In genomic region chr16:48525201-48526057, GRCh38 we compare ENCODE assay signal across 19 cellular contexts.
DNase-seq lines count a peak whose midpoint lies in the region; ATAC-seq and TF ChIP-seq lines count a peak whose summit lies in the region.
"Had no signal": no experiment of that assay in that cellular context is flagged by ENCODE, and none has a peak within 500 bp of the region (broad histone marks: within the 10 kb centered on the region; RNA-seq: fewer than 3 reads in every experiment).

No MANE protein-coding gene starts in this region.

- H3K27me3 ChIP-seq in heart right ventricle (no peaks in the 10 kb centered on the region), PC-3 (ENCODE audit: low read length) (no peaks in the 10 kb centered on the region), dorsolateral prefrontal cortex (no peaks in the 10 kb centered on the region)
- H3K27me3 ChIP-seq: neural progenitor cell, transverse colon had no signal

- no peaks in the 10 kb centered on the region for H3F3A ChIP-seq in PC-3 (ENCODE audit: low read length, unreplicated experiment)

- H3K9me2 ChIP-seq in PC-3 (replicated peaks; ENCODE audit: low read length), result no peaks in the 10 kb centered on the region

- no peak overlapping the region for H3K4me2 ChIP-seq in PC-3 (ENCODE audit: low read length)
- H3K4me2 ChIP-seq: neural progenitor cell had no signal

- H3K4me3 ChIP-seq in heart right ventricle (no peak overlapping the region), PC-3 (ENCODE audit: low read length) (no peak overlapping the region), mucosa of descending colon (no peak overlapping the region), dorsolateral prefrontal cortex (no peak overlapping the region)
- H3K4me3 ChIP-seq: K562, neural progenitor cell, transverse colon had no signal

- H3K4me1 ChIP-seq in heart right ventricle (no peaks in the 10 kb centered on the region), PC-3 (ENCODE audit: insufficient read depth, low read length) (peaks cover 20% of the 10 kb centered on the region), mucosa of descending colon (ENCODE audit: low read depth) (peaks cover 4% of the 10 kb centered on the region)
- H3K4me1 ChIP-seq: neural progenitor cell had no signal

- H3K9ac ChIP-seq in PC-3 (ENCODE audit: low read length), result no peak overlapping the region
- H3K9ac ChIP-seq: neural progenitor cell had no signal

- intact Hi-C loops in cardiac septum (cut with DNase I) (no loop called here), heart right ventricle (cut with DNase I) (no loop called here), PC-3 (cut with micrococcal nuclease) (loop anchor here (2.0 to 10.0 kb wide), 4 partner anchors 71 to 173 kb away; no protein-coding TSS in a partner anchor), mucosa of descending colon (cut with DNase I, micrococcal nuclease) (no loop called here), dorsolateral prefrontal cortex (cut with DNase I) (no loop called here)

- TF ChIP-seq CTCF in heart right ventricle (IDR thresholded peaks at IDR 0.05) (no peak), PC-3 (conservative IDR thresholded peaks at IDR 0.05; ENCODE audit: low read depth, low read length) (no peak), mucosa of descending colon (IDR thresholded peaks at IDR 0.05) (no peak), dorsolateral prefrontal cortex (IDR thresholded peaks at IDR 0.05 in 54 of 56, conservative IDR thresholded peaks at IDR 0.05 in 2 of 56; ENCODE audit: low read depth in 1 of 56, partially characterized antibody in 56 of 56) (no peak)

- ATAC-seq in heart right ventricle, result no peak
- ATAC-seq in PC-3, result no peak
- peak; percentile 28 for ATAC-seq in mucosa of descending colon

- POLR2A ChIA-PET in PC-3 (lab: Charles Lee; ENCODE audit: unreplicated experiment), result no interaction called here

- DNase-seq in cardiac septum (ENCODE audit: low spot score), result peak; percentile 56
- DNase-seq in heart right ventricle, result no peak
- DNase-seq in PC-3, result no peak
- no peak for DNase-seq in mucosa of descending colon
- DNase-seq in NCI-H2227 treated with DMSO at 0.1 percent for 48 hours (lab: John Stamatoyannopoulos, UW), result no peak
- DNase-seq in activated CD4-positive, alpha-beta T cell treated with anti-CD3 and anti-CD28 coated beads for 4 hours, result no peak
- DNase-seq in dorsolateral prefrontal cortex, result no peak
- DNase-seq in hypothalamus (lab: John Stamatoyannopoulos, UW), result no peak
- DNase-seq: activated CD4-positive, alpha-beta T cell treated with anti-CD3 and anti-CD28 coated beads, Interleukin-2, amount 10 ng/mL, durations not matched to agents 7 days and 5 days; activated CD8-positive, alpha-beta memory T cell treated with anti-CD3 and anti-CD28 coated beads, Interleukin-2, amount 50 U/mL, for 4 hours; activated gamma-delta T cell treated with Interleukin-2 at 50 U/mL for 16 hours; amniotic stem cell; caudate nucleus; CD4-positive, CD25-positive, alpha-beta regulatory T cell; HCEC 1CT; SW 1271; transverse colon had no signal

- no TSS peak for BruUV-seq in PC-3 (replicated peaks; lab: Mats Ljungman, UMichigan)

- H2AFZ ChIP-seq in PC-3 (ENCODE audit: low read length), result 0 out of 2 replicates have a peak overlapping the region, but pooled peaks have one; percentile 13
- H2AFZ ChIP-seq: neural progenitor cell had no signal

- H3K79me2 ChIP-seq in PC-3 (ENCODE audit: low read length), result no peaks in the 10 kb centered on the region

- H3K36me3 ChIP-seq in heart right ventricle, result no peaks in the 10 kb centered on the region
- no peaks in the 10 kb centered on the region for H3K36me3 ChIP-seq in PC-3 (ENCODE audit: low read depth, low read length)
- no peaks in the 10 kb centered on the region for H3K36me3 ChIP-seq in mucosa of descending colon (ENCODE audit: low read depth)
- H3K36me3 ChIP-seq: neural progenitor cell, transverse colon had no signal

- CTCF ChIA-PET in PC-3 (lab: Charles Lee), result no interaction called here

- no peak overlapping the region for H3K27ac ChIP-seq in heart right ventricle
- no peak overlapping the region for H3K27ac ChIP-seq in PC-3 (ENCODE audit: low read length)
- H3K27ac ChIP-seq in dorsolateral prefrontal cortex, result no peak overlapping the region
- H3K27ac ChIP-seq: neural progenitor cell, transverse colon had no signal

- WGBS in heart right ventricle, 2 donors, result 84 to 88% methylated on average over 10 of the region's 10 CpGs

- no peaks in the 10 kb centered on the region for H4K20me1 ChIP-seq in PC-3 (ENCODE audit: low read length)

- H3K9me3 ChIP-seq in heart right ventricle (peaks cover 0 to 18% (median 0%) of the 10 kb centered on the region in 11 donors), PC-3 (ENCODE audit: low read length) (no peaks in the 10 kb centered on the region), mucosa of descending colon (no peaks in the 10 kb centered on the region)
- H3K9me3 ChIP-seq: transverse colon had no signal
